ENCODE assay signal across 20 cellular contexts in genomic region chr12:45327823-45328383, GRCh38.
DNase-seq lines count a peak whose midpoint lies in the region; ATAC-seq and TF ChIP-seq lines count a peak whose summit lies in the region.
"Had no signal": no experiment of that assay in that cellular context is flagged by ENCODE, and none has a peak within 500 bp of the region (broad histone marks: within the 10 kb centered on the region; RNA-seq: fewer than 3 reads in every experiment).

No MANE protein-coding gene starts in this region.

- peaks cover 9% of the 10 kb centered on the region for H3K79me1 ChIP-seq in mesenchymal stem cell (replicated peaks; ENCODE audit: low read length, poor library complexity, severe bottlenecking)

- H4K8ac ChIP-seq in mesenchymal stem cell (ENCODE audit: low read length): no peak overlapping the region

- peak overlapping the region; percentile 57 for H3K27ac Mint-ChIP-seq in chondrocyte (ENCODE audit: unreplicated experiment)
- H3K27ac Mint-ChIP-seq: activated CD8-positive, alpha-beta memory T cell treated with anti-CD3 and anti-CD28 coated beads, Interleukin-2, amount 10 ng/mL, durations not matched to agents 7 days and 5 days; activated T-helper 2 cell treated with anti-CD3 and anti-CD28 coated beads, Interferon-gamma antibody, Interleukin-2, Interleukin-4, amounts not matched to agents 10 μg/mL and 5 μg/mL and 100 μg/mL, durations not matched to agents 14 hours and 24 hours and 36 hours had no signal

- no peak overlapping the region for H2BK120ac ChIP-seq in mesenchymal stem cell (ENCODE audit: low read depth, low read length)

- H3K4me1 Mint-ChIP-seq in chondrocyte (ENCODE audit: low read depth): peaks cover 43% of the 10 kb centered on the region

- H3K36me3 Mint-ChIP-seq in chondrocyte (ENCODE audit: low read depth): peaks cover 8% of the 10 kb centered on the region

- 77% methylated on average over 1 of the region's 2 CpGs for WGBS in mesenchymal stem cell

- H3K4me3 ChIP-seq in mesenchymal stem cell (ENCODE audit: insufficient read depth in 1 of 2, low read depth in 1 of 2, low read length in 2 of 2): no peak overlapping the region
- H3K4me3 ChIP-seq: transverse colon had no signal

- no peak overlapping the region for H2BK5ac ChIP-seq in mesenchymal stem cell (ENCODE audit: low read depth, low read length, poor library complexity, severe bottlenecking)

- H3K36me3 ChIP-seq in mesenchymal stem cell (ENCODE audit: control insufficient read depth in 1 of 2, insufficient read depth in 2 of 2, low read depth in 1 of 2, low read length in 2 of 2): peaks cover 0 to 15% of the 10 kb centered on the region in 2 experiments

- H3K9me3 ChIP-seq in mesenchymal stem cell (ENCODE audit: control insufficient read depth, low read length): no peaks in the 10 kb centered on the region
- H3K9me3 ChIP-seq: transverse colon had no signal

- H3K4me2 ChIP-seq in mesenchymal stem cell (ENCODE audit: low read length, poor library complexity, severe bottlenecking): no peak overlapping the region

- no peak overlapping the region for H2AK5ac ChIP-seq in mesenchymal stem cell (ENCODE audit: low read length, severe bottlenecking)

- H3K4me1 ChIP-seq in mesenchymal stem cell (ENCODE audit: control insufficient read depth, insufficient read depth, low read depth, low read length): no peaks in the 10 kb centered on the region

- no peak overlapping the region for H3K4ac ChIP-seq in mesenchymal stem cell (ENCODE audit: low read depth in 1 of 2, low read length in 2 of 2)

- no peak for TF ChIP-seq CTCF in chondrocyte (IDR thresholded peaks at IDR 0.05)

- no peaks in the 10 kb centered on the region for H3K27me3 ChIP-seq in mesenchymal stem cell (ENCODE audit: control insufficient read depth in 1 of 2, insufficient read depth in 1 of 2, low read length in 2 of 2)
- H3K27me3 ChIP-seq: transverse colon had no signal

- H3K4me3 Mint-ChIP-seq in chondrocyte (ENCODE audit: unreplicated experiment): no peak overlapping the region
- H3K4me3 Mint-ChIP-seq: activated CD8-positive, alpha-beta memory T cell treated with anti-CD3 and anti-CD28 coated beads, Interleukin-2, amount 10 ng/mL, durations not matched to agents 7 days and 5 days; CD8-positive, alpha-beta memory T cell; central memory CD8-positive, alpha-beta T cell had no signal

- peak overlapping the region; percentile 38 for H3K27ac ChIP-seq in mesenchymal stem cell (ENCODE audit: low read length, poor library complexity, severe bottlenecking)
- H3K27ac ChIP-seq: transverse colon had no signal

- H3K9ac ChIP-seq in mesenchymal stem cell (ENCODE audit: low read length): no peak overlapping the region

- no peaks in the 10 kb centered on the region for H3K27me3 Mint-ChIP-seq in chondrocyte (ENCODE audit: low read depth)
- H3K27me3 Mint-ChIP-seq: activated CD8-positive, alpha-beta memory T cell treated with anti-CD3 and anti-CD28 coated beads, Interleukin-2, amount 10 ng/mL, durations not matched to agents 7 days and 5 days; CD8-positive, alpha-beta memory T cell; central memory CD8-positive, alpha-beta T cell had no signal

- no peak overlapping the region for H2AFZ ChIP-seq in mesenchymal stem cell (ENCODE audit: low read depth, low read length)

- H3K18ac ChIP-seq in mesenchymal stem cell (ENCODE audit: low read depth in 1 of 2, low read length in 2 of 2): no peak overlapping the region

- no peak overlapping the region for H2BK15ac ChIP-seq in mesenchymal stem cell (ENCODE audit: low read depth, poor library complexity, severe bottlenecking)

- no peak overlapping the region for H4K91ac ChIP-seq in mesenchymal stem cell (ENCODE audit: low read length)

- H3K9me3 Mint-ChIP-seq in chondrocyte (ENCODE audit: low read depth): no peaks in the 10 kb centered on the region
- H3K9me3 Mint-ChIP-seq: activated T-helper 2 cell treated with anti-CD3 and anti-CD28 coated beads, Interferon-gamma antibody, Interleukin-2, Interleukin-4, amounts not matched to agents 10 μg/mL and 5 μg/mL and 100 μg/mL, durations not matched to agents 14 hours and 24 hours and 36 hours; CD8-positive, alpha-beta memory T cell; central memory CD8-positive, alpha-beta T cell had no signal

- H3K14ac ChIP-seq in mesenchymal stem cell (ENCODE audit: low read length in 2 of 2): no peak overlapping the region

- ATAC-seq in GM18873 (IDR thresholded peaks at IDR 0.05; ENCODE audit: low FRiP score, unreplicated experiment): no peak
- ATAC-seq: activated CD8-positive, alpha-beta memory T cell treated with anti-CD3 and anti-CD28 coated beads, Interleukin-2, amount 10 ng/mL, durations not matched to agents 7 days and 5 days; left lobe of liver; sciatic nerve; stimulated activated naive CD8-positive, alpha-beta T cell treated with anti-CD3 and anti-CD28 coated beads, Interleukin-15, Interleukin-2, amounts not matched to agents 100 U/mL and 50 U/mL, for 24 hours had no signal

- H2BK12ac ChIP-seq in mesenchymal stem cell (ENCODE audit: low read length in 2 of 2): no peak overlapping the region

- no peak overlapping the region for H3K23ac ChIP-seq in mesenchymal stem cell (ENCODE audit: low read length in 2 of 2)

- in situ Hi-C loops in KBM-7 (cut with MboI; ENCODE audit: low pct_unique_long_range_greater_than_20kb, low sequenced_read_pairs): no loop called here

- DNase-seq in EH (ENCODE audit: low read depth): peak; percentile 63
- peak; percentile 7 for DNase-seq in KBM-7
- DNase-seq in chondrocyte (ENCODE audit: low spot score): no peak
- DNase-seq in mesenchymal stem cell: no peak
- DNase-seq in Ammon's horn (ENCODE audit: low spot score): no peak
- no peak for DNase-seq in AG08396 (ENCODE audit: low spot score)
- no peak for DNase-seq in globus pallidus (ENCODE audit: low spot score)
- DNase-seq: activated CD8-positive, alpha-beta memory T cell treated with anti-CD3 and anti-CD28 coated beads, Interleukin-2, amount 10 ng/mL, durations not matched to agents 7 days and 5 days; CD8-positive, alpha-beta memory T cell; DND-41; hypothalamus; NCI-H1417 treated with DMSO at 0.1 percent for 48 hours; nucleus accumbens; stimulated activated naive CD8-positive, alpha-beta T cell treated with anti-CD3 and anti-CD28 coated beads, Interleukin-15, Interleukin-2, amounts not matched to agents 100 U/mL and 50 U/mL, for 24 hours; transverse colon had no signal

Comparison
In these comparisons a context has a peak if more than half of its experiments do, and no peak if none do; other contexts are left out.
1. DNase-seq: peak in EH (single experiment) and KBM-7 (single experiment); none in chondrocyte (single experiment), mesenchymal stem cell (single experiment), Ammon's horn (single experiment), AG08396 (single experiment) and globus pallidus (single experiment).